ENCODE assay signal across 19 cellular contexts in genomic region chr14:56154321-56154720, GRCh38. TPM values are rescaled to one million over a fixed set of nuclear protein-coding genes. Genes with fewer than 3 reads are reported as not detected.
"Had no signal": no experiment of that assay in that cellular context is flagged by ENCODE, and none has a peak within 500 bp of the region (broad histone marks: within the 10 kb centered on the region; RNA-seq: fewer than 3 reads in every experiment).

No MANE protein-coding gene starts in this region.

- H3K4me3 ChIP-seq: heart right ventricle, sigmoid colon, skin epidermis, stomach, thoracic aorta, transverse colon had no signal

- H3K36me3 Mint-ChIP-seq: mesothelial cell of epicardium, natural killer cell had no signal

- H3K27ac ChIP-seq: heart right ventricle, sigmoid colon, skin epidermis, stomach, thoracic aorta, transverse colon had no signal

- H3K27ac Mint-ChIP-seq: mesothelial cell of epicardium had no signal

- H3K9me3 Mint-ChIP-seq: mesothelial cell of epicardium, natural killer cell had no signal

- H3K27me3 ChIP-seq: heart right ventricle, sigmoid colon, stomach, transverse colon had no signal

- DNase-seq: cortex of kidney; effector memory CD4-positive, alpha-beta T cell; heart right ventricle; hypothalamus; kidney glomerular epithelial cell; mammary epithelial cell; natural killer cell; posterior cingulate gyrus; sigmoid colon; stimulated activated CD4-positive, alpha-beta T cell treated with anti-CD3 and anti-CD28 coated beads, Interleukin-2, amount 100 ng/mL, for 24 hours; stimulated activated naive CD4-positive, alpha-beta T cell; stomach; substantia nigra; transverse colon had no signal

- ATAC-seq: esophagus mucosa, heart right ventricle, natural killer cell had no signal

- H3K36me3 ChIP-seq: heart right ventricle, sigmoid colon, stomach, thoracic aorta, transverse colon had no signal

- H3K9me3 ChIP-seq: heart right ventricle, sigmoid colon, stomach, thoracic aorta, transverse colon had no signal

- H3K4me3 Mint-ChIP-seq: mesothelial cell of epicardium, natural killer cell, neural crest cell had no signal

RNA-seq across cellular contexts. Expression of gene PELI2, which starts 36.1 kb away (rescaled TPM):
- polyA plus RNA-seq: mammary epithelial cell had no signal
